In genomic region chr19:35828694-35829301, GRCh38 we compare ENCODE assay signal across 1 cellular context.
TF ChIP-seq lines count a peak whose summit lies in the region.

No MANE protein-coding gene starts in this region.

TF ChIP-seq in HepG2, 621 proteins besides CTCF, POLR2A, EP300 and RAD21 (continued from another document):
- TF ChIP-seq ZBTB49 (CRISPR knock-in tag; IDR thresholded peaks at IDR 0.05; ENCODE audit: borderline replicate concordance), result peak; percentile 98; the same call in 1 of the 2 replicates
- TF ChIP-seq ZNF629 (CRISPR knock-in tag; conservative IDR thresholded peaks at IDR 0.05), result no peak
- peak; percentile 48; the same call in 1 of the 2 replicates for TF ChIP-seq RFX3 (CRISPR knock-in tag; IDR thresholded peaks at IDR 0.05)
- no peak for TF ChIP-seq ZNF234 (CRISPR knock-in tag; conservative IDR thresholded peaks at IDR 0.05)
- no peak for TF ChIP-seq ZNF569 (CRISPR knock-in tag; IDR thresholded peaks at IDR 0.05; ENCODE audit: borderline replicate concordance)
- TF ChIP-seq TBX2 (CRISPR knock-in tag; IDR thresholded peaks at IDR 0.05; ENCODE audit: borderline replicate concordance), result peak; percentile 68
- TF ChIP-seq JUNB (CRISPR knock-in tag; IDR thresholded peaks at IDR 0.05; ENCODE audit: borderline replicate concordance), result peak; percentile 63; the same call in 1 of the 2 replicates
- 0 out of 2 replicates have a peak, but pooled peaks have one; percentile 31 for TF ChIP-seq ELF1 (CRISPR knock-in tag; IDR thresholded peaks at IDR 0.05)
- peak; percentile 92 for TF ChIP-seq MXD1 (CRISPR knock-in tag; IDR thresholded peaks at IDR 0.05)
- peak; percentile 51; the same call in 1 of the 2 replicates for TF ChIP-seq TFDP1 (CRISPR knock-in tag; IDR thresholded peaks at IDR 0.05; ENCODE audit: borderline replicate concordance)
- peak; percentile 93; the same call in 1 of the 2 replicates for TF ChIP-seq ZFYVE20 (CRISPR knock-in tag; IDR thresholded peaks at IDR 0.05; ENCODE audit: borderline replicate concordance, low read depth)
- TF ChIP-seq SATB2 (CRISPR knock-in tag; IDR thresholded peaks at IDR 0.05), result peak; percentile 95
- peak; percentile 94 for TF ChIP-seq TFE3 (CRISPR knock-in tag; IDR thresholded peaks at IDR 0.05)
- peak; percentile 71; the same call in 1 of the 2 replicates for TF ChIP-seq NFATC3 (CRISPR knock-in tag; IDR thresholded peaks at IDR 0.05)
- TF ChIP-seq ZNF317 (CRISPR knock-in tag; IDR thresholded peaks at IDR 0.05), result peak; percentile 76; the same call in 1 of the 2 replicates
- TF ChIP-seq ZNF512B (CRISPR knock-in tag; IDR thresholded peaks at IDR 0.05; ENCODE audit: borderline replicate concordance), result no peak
- peak; percentile 93; the same call in 1 of the 2 replicates for TF ChIP-seq ARHGAP35 (CRISPR knock-in tag; IDR thresholded peaks at IDR 0.05; ENCODE audit: borderline replicate concordance)
- no peak for TF ChIP-seq GTF3A (CRISPR knock-in tag; conservative IDR thresholded peaks at IDR 0.05)
- no peak for TF ChIP-seq STAT6 (CRISPR knock-in tag; IDR thresholded peaks at IDR 0.05; ENCODE audit: borderline replicate concordance)
- TF ChIP-seq HINFP (CRISPR knock-in tag; IDR thresholded peaks at IDR 0.05; ENCODE audit: low read depth), result peak; percentile 75; the same call in 1 of the 2 replicates
- TF ChIP-seq SRSF1 (optimal IDR thresholded peaks at IDR 0.05; ENCODE audit: low read depth, low read length), result no peak
- no peak for TF ChIP-seq FOXK2 (IDR thresholded peaks at IDR 0.05)
- peak; percentile 73; the same call in 1 of the 2 replicates for TF ChIP-seq TEAD2 (CRISPR knock-in tag; IDR thresholded peaks at IDR 0.05)
- no peak for TF ChIP-seq GATA4 (IDR thresholded peaks at IDR 0.05; ENCODE audit: borderline replicate concordance, low read depth)
- TF ChIP-seq KDM5A (IDR thresholded peaks at IDR 0.05; ENCODE audit: borderline replicate concordance, low read length), result no peak
- peak; percentile 96 for TF ChIP-seq LRRFIP1 (CRISPR knock-in tag; conservative IDR thresholded peaks at IDR 0.05)
- peak; percentile 36; the same call in 1 of the 2 replicates for TF ChIP-seq FOXP4 (CRISPR knock-in tag; IDR thresholded peaks at IDR 0.05)
- peak; percentile 97 for TF ChIP-seq NFKBIZ (CRISPR knock-in tag; IDR thresholded peaks at IDR 0.05)
- peak; percentile 78; the same call in 1 of the 2 replicates for TF ChIP-seq ZNF3 (CRISPR knock-in tag; IDR thresholded peaks at IDR 0.05)
- peak; percentile 73 for TF ChIP-seq BCL6 (CRISPR knock-in tag; IDR thresholded peaks at IDR 0.05)
- no peak for TF ChIP-seq TCF7 (IDR thresholded peaks at IDR 0.05; ENCODE audit: low read depth)
- TF ChIP-seq KMT2A (CRISPR knock-in tag; IDR thresholded peaks at IDR 0.05), result peak; percentile 75
TF ChIP-seq in HepG2: peak in this region for 372.
